8 cellular contexts compared by ENCODE assay signal in the genomic region with DNA sequence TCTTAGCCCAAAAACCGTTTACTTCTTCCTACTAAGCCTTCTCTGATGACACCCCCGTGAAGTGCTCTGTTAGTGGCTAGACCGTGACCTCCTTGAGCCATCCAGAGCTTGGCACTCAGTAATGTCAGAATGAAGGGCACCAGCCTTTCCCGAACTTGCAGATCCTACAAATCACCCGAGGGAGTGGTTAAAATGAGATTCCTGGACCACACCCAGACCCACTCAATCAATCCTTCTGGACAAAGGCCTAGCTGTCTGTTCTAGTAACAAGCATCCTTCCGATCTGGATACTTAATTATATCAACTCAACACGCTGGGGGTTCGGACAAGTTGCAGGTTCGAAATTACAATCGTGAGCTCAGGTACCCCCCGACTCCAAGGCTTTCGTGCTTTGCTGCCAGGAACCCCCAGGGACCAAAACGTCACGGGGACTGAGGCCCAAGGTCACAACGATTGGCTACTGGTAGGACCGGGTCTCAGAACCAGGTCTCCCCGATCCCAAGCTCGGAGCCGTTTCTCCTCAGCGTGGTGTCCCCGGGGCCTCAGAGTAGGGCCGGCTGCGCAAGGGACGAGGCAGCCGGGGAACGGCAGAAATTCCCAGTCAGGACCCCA. TPM values are rescaled to one million over a fixed set of nuclear protein-coding genes. Genes with fewer than 3 reads are reported as not detected.
DNase-seq lines count a peak whose midpoint lies in the region; ATAC-seq, FAIRE-seq and TF ChIP-seq lines count a peak whose summit lies in the region.

No MANE protein-coding gene starts in this region.

- DNase-seq in COLO668 (lab: John Stamatoyannopoulos, UW; ENCODE audit: unreplicated experiment) (peak; percentile 52), RKO (ENCODE audit: low spot score) (peak; percentile 65), bronchial epithelial cell (ENCODE audit: low read depth) (peak; percentile 24), kidney tubule cell (ENCODE audit: low spot score) (peak; percentile 40), NCI-H1930 (lab: John Stamatoyannopoulos, UW) (no peak)
- peak in 2 of 3 experiments; percentile 8 to 21 for DNase-seq in stimulated activated CD4-positive, alpha-beta T cell treated with anti-CD3 and anti-CD28 coated beads, TNF-alpha, amount 100 ng/mL, for 24 hours (ENCODE audit: low read depth in 3 of 3)

- no peak for TF ChIP-seq CTCF in bronchial epithelial cell (IDR thresholded peaks at IDR 0.05; ENCODE audit: insufficient read depth, low read length, severe bottlenecking)

- H3K36me3 ChIP-seq in bronchial epithelial cell (ENCODE audit: control insufficient read depth, insufficient read depth, low read length) = peaks cover 4% of the 10 kb centered on the region

- no peak for FAIRE-seq in bronchial epithelial cell (lab: Jason Lieb, UNC)

- no peaks in the 10 kb centered on the region for H3K27me3 ChIP-seq in bronchial epithelial cell (ENCODE audit: control insufficient read depth, insufficient read depth, low read length)

- peak overlapping the region; percentile 94 for H3K4me3 ChIP-seq in bronchial epithelial cell (ENCODE audit: low read depth, low read length)

- ATAC-seq in GM19351 (IDR thresholded peaks at IDR 0.05; ENCODE audit: unreplicated experiment) (peak; percentile 42), HG03432 (IDR thresholded peaks at IDR 0.05; ENCODE audit: unreplicated experiment) (peak; percentile 36)

RNA-seq across cellular contexts. Expression of gene CIAPIN1, which starts 0.5 kb away (rescaled TPM):
- 71.3 and 81.2 TPM in 2 replicates for total RNA-seq in bronchial epithelial cell

RNA-seq across cellular contexts. Expression of gene COQ9, which starts 0.6 kb away (rescaled TPM):
- total RNA-seq in bronchial epithelial cell = 59.5 and 88.7 TPM in 2 replicates

RNA-seq across cellular contexts. Expression of gene POLR2C, which starts 15.8 kb away (rescaled TPM):
- 78.7 and 82.1 TPM in 2 replicates for total RNA-seq in bronchial epithelial cell

RNA-seq across cellular contexts. Expression of gene DOK4, which starts 39.7 kb away (rescaled TPM):
- total RNA-seq in bronchial epithelial cell = 17.6 and 23.7 TPM in 2 replicates

RNA-seq across cellular contexts. Expression of gene CCL17, which starts 42.1 kb away (rescaled TPM):
- total RNA-seq in bronchial epithelial cell = not detected in 2 replicates

Comparison
In these comparisons a context has a peak if more than half of its experiments do, and no peak if none do; other contexts are left out.
1. DNase-seq: peak in COLO668 (single experiment), RKO (single experiment), bronchial epithelial cell (single experiment), kidney tubule cell (single experiment) and stimulated activated CD4-positive, alpha-beta T cell treated with anti-CD3 and anti-CD28 coated beads, TNF-alpha, amount 100 ng/mL, for 24 hours (2 of 3); none in NCI-H1930 (0 of 2).